In the genomic region with DNA sequence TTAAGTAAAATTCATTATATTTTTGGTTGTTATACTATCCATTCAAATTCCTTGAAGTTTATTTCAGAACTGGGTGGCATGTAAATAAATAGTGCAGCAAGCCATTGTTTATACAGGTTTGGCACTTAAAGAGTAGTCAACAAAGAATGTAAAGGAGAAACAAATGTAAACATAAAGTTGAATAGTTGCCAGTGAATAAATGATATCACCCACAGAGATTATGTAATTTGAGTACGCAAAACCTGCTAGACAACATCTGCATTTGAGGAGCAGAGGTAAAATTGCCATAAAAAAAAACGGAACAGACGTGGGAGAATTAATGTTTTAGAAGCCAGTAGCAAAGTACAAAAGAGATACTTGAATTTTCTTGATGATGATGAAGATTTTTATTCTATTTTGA, we compare ENCODE assay signal across 23 cellular contexts.
DNase-seq lines count a peak whose midpoint lies in the region; ATAC-seq and TF ChIP-seq lines count a peak whose summit lies in the region.
"Had no signal": no experiment of that assay in that cellular context is flagged by ENCODE, and none has a peak within 500 bp of the region (broad histone marks: within the 10 kb centered on the region; RNA-seq: fewer than 3 reads in every experiment).

No MANE protein-coding gene starts in this region.

- no peak for ATAC-seq in upper lobe of right lung
- no peak for ATAC-seq in GM21367 (IDR thresholded peaks at IDR 0.05; ENCODE audit: unreplicated experiment)
- ATAC-seq: A549, esophagus mucosa, K562, left cardiac atrium had no signal

- no peaks in the 10 kb centered on the region for H3K36me3 ChIP-seq in upper lobe of right lung
- H3K36me3 ChIP-seq: BLaER1, spleen had no signal

- H3K9me3 ChIP-seq in upper lobe of right lung: no peaks in the 10 kb centered on the region
- H3K9me3 ChIP-seq: A549, BLaER1, spleen, upper lobe of left lung had no signal

- DNase-seq in NCI-H2171 treated with DMSO at 0.1 percent for 48 hours (lab: John Stamatoyannopoulos, UW) (peak; percentile 46), NCI-H2171 (lab: John Stamatoyannopoulos, UW) (no peak), NCI-H2081 (lab: John Stamatoyannopoulos, UW) (peak; percentile 50 to 82), NCI-H774 (lab: John Stamatoyannopoulos, UW) (peak; percentile 43), medulla oblongata (ENCODE audit: extremely low spot score) (no peak), upper lobe of right lung (no peak), NCI-H187 treated with DMSO at 0.1 percent for 48 hours (lab: John Stamatoyannopoulos, UW) (no peak)
- DNase-seq: activated CD4-positive, alpha-beta memory T cell treated with anti-CD3 and anti-CD28 coated beads, Interleukin-2, amount 10 ng/mL, durations not matched to agents 7 days and 5 days; activated CD4-positive, CD25-positive, alpha-beta regulatory T cell; activated naive CD4-positive, alpha-beta T cell treated with Interleukin-2 at 50 U/mL for 16 hours; activated T-cell treated with anti-CD3 and anti-CD28 coated beads, Interleukin-2, amount 50 U/mL, for 1 hour; amygdala; left cardiac atrium; NCI-H82; OCI-M1; spleen; stimulated activated CD4-positive, alpha-beta T cell treated with anti-CD3 and anti-CD28 coated beads, Interleukin-4, amount 100 ng/mL, for 4 hours; upper lobe of left lung had no signal

- no peak overlapping the region for H3K4me3 ChIP-seq in upper lobe of right lung
- H3K4me3 ChIP-seq: A549, BLaER1, K562, spleen, upper lobe of left lung had no signal

- no peak for TF ChIP-seq CTCF in upper lobe of right lung (IDR thresholded peaks at IDR 0.05)

- H3K27me3 ChIP-seq in upper lobe of right lung: no peaks in the 10 kb centered on the region
- H3K27me3 ChIP-seq: BLaER1, spleen, upper lobe of left lung had no signal

- no peaks in the 10 kb centered on the region for H3K4me1 ChIP-seq in upper lobe of right lung
- H3K4me1 ChIP-seq: BLaER1, spleen had no signal

- H3K27ac ChIP-seq in upper lobe of right lung: no peak overlapping the region
- H3K27ac ChIP-seq: A549, BLaER1, spleen, upper lobe of left lung had no signal

- intact Hi-C loops in upper lobe of right lung (cut with DNase I): no loop called here

Comparison
In these comparisons a context has a peak if more than half of its experiments do, and no peak if none do; other contexts are left out.
1. DNase-seq: peak in NCI-H2171 treated with DMSO at 0.1 percent for 48 hours (single experiment), NCI-H2081 (2 of 2) and NCI-H774 (single experiment); none in NCI-H2171 (single experiment), medulla oblongata (single experiment), upper lobe of right lung (single experiment) and NCI-H187 treated with DMSO at 0.1 percent for 48 hours (single experiment).